Comparison of ENCODE assay signal across 8 cellular contexts in genomic region chr5:93621340-93621872, GRCh38. TPM values are rescaled to one million over a fixed set of nuclear protein-coding genes. Genes with fewer than 3 reads are reported as not detected.
DNase-seq lines count a peak whose midpoint lies in the region; ATAC-seq and TF ChIP-seq lines count a peak whose summit lies in the region.

No MANE protein-coding gene starts in this region.

- H3K27ac ChIP-seq in muscle layer of duodenum (ENCODE audit: low read length) (peak overlapping the region; percentile 12), aorta (ENCODE audit: low read depth in 1 of 2, low read length in 2 of 2) (no peak overlapping the region), MM.1S (ENCODE audit: low read length) (no peak overlapping the region)

- H3K79me2 ChIP-seq in MM.1S (ENCODE audit: low read length), result no peaks in the 10 kb centered on the region

- H3K27me3 ChIP-seq in muscle layer of duodenum (ENCODE audit: low read depth, low read length) (no peaks in the 10 kb centered on the region), aorta (ENCODE audit: control insufficient read depth in 1 of 2, insufficient read depth in 2 of 2, low read length in 1 of 2) (no peaks in the 10 kb centered on the region), MM.1S (replicated peaks; ENCODE audit: insufficient read depth, low read length) (no peaks in the 10 kb centered on the region)

- H3F3A ChIP-seq in MM.1S (ENCODE audit: insufficient read depth, low read length), result peaks cover 10% of the 10 kb centered on the region; the same call in 1 of the 2 replicates

- H3K4me1 ChIP-seq in muscle layer of duodenum (ENCODE audit: control insufficient read depth in 1 of 2, insufficient read depth in 2 of 2, low read length in 2 of 2) (peaks cover 0 to 10% of the 10 kb centered on the region in 2 donors), aorta (ENCODE audit: control insufficient read depth in 1 of 2, insufficient read depth in 2 of 2, low read length in 2 of 2) (no peaks in the 10 kb centered on the region), MM.1S (ENCODE audit: low read length) (peaks cover 10% of the 10 kb centered on the region)

- no peak overlapping the region for H3K4me2 ChIP-seq in MM.1S (ENCODE audit: low read depth, low read length)

- ATAC-seq in GM21723 (IDR thresholded peaks at IDR 0.05; ENCODE audit: unreplicated experiment) (peak; percentile 16), aorta (ENCODE audit: low FRiP score) (peak; percentile 86)

- no peak overlapping the region for H2AFZ ChIP-seq in MM.1S (ENCODE audit: low read length)

- peak; percentile 23 for DNase-seq in CD1c-positive myeloid dendritic cell (ENCODE audit: extremely low spot score)
- peak; percentile 81 for DNase-seq in NCI-H1694 (lab: John Stamatoyannopoulos, UW)
- DNase-seq in fibroblast of gingiva (ENCODE audit: low read depth), result peak; percentile 67
- DNase-seq in aorta, result peak; percentile 83 to 92
- no peak for DNase-seq in MM.1S

- WGBS in aorta, 2 donors, result 4 to 6% methylated on average over 37 to 42 of the region's 42 CpGs

- peak overlapping the region; percentile 77 for H3K4me3 ChIP-seq in WI38 (ENCODE audit: low read depth, low read length)
- peak overlapping the region; percentile 56 to 76 for H3K4me3 ChIP-seq in muscle layer of duodenum (ENCODE audit: low read depth in 1 of 2, low read length in 2 of 2)
- H3K4me3 ChIP-seq in aorta (ENCODE audit: low read length in 2 of 2), result peak overlapping the region; percentile 27 to 30
- H3K4me3 ChIP-seq in MM.1S (ENCODE audit: low read length), result no peak overlapping the region

- H3K36me3 ChIP-seq in muscle layer of duodenum (ENCODE audit: control insufficient read depth in 1 of 2, insufficient read depth in 2 of 2, low read length in 2 of 2) (no peaks in the 10 kb centered on the region), aorta (ENCODE audit: control insufficient read depth in 1 of 2, insufficient read depth in 2 of 2, low read length in 1 of 2) (no peaks in the 10 kb centered on the region), MM.1S (replicated peaks; ENCODE audit: insufficient read depth, low read length) (no peaks in the 10 kb centered on the region)

- H3K9me2 ChIP-seq in MM.1S (replicated peaks; ENCODE audit: insufficient read depth, low read length), result no peaks in the 10 kb centered on the region

- no peaks in the 10 kb centered on the region for H4K20me1 ChIP-seq in MM.1S (ENCODE audit: insufficient read depth, low read length)

- no peaks in the 10 kb centered on the region for H3K9me3 ChIP-seq in muscle layer of duodenum (ENCODE audit: control insufficient read depth in 1 of 2, low read length in 2 of 2)
- H3K9me3 ChIP-seq in aorta (ENCODE audit: control insufficient read depth, low read length), result no peaks in the 10 kb centered on the region
- H3K9me3 ChIP-seq in MM.1S (replicated peaks; ENCODE audit: insufficient read depth, low read length), result no peaks in the 10 kb centered on the region

- H3K9ac ChIP-seq in MM.1S (ENCODE audit: low read length), result no peak overlapping the region

- no peak for TF ChIP-seq CTCF in WI38 (IDR thresholded peaks at IDR 0.05; ENCODE audit: low read depth, low read length)
- no peak for TF ChIP-seq CTCF in MM.1S (IDR thresholded peaks at IDR 0.05; ENCODE audit: low read length)

- intact Hi-C loops in aorta (cut with DNase I), result loop anchor here in 1 of 2 donors (10.0 kb wide), 1 partner anchor 493 kb away; a partner anchor contains a TSS

RNA-seq across cellular contexts. Expression of gene NR2F1, which starts 38.4 kb away (rescaled TPM):
- total RNA-seq in aorta, result 10 to 100 TPM in 1 of 2 donors, 1 to 10 TPM in 1; 10.0 to 27.0 TPM
- polyA plus RNA-seq in aorta, result under 1 TPM in 1 of 2 donors, not detected in 1; 0.72 TPM

RNA-seq across cellular contexts. Expression of gene NR2F1-AS1, which starts 40.4 kb away (rescaled TPM):
- 10 to 100 TPM in 1 of 2 donors, 1 to 10 TPM in 1; 7.6 to 16.8 TPM for total RNA-seq in aorta
- polyA plus RNA-seq in aorta, result 1 to 10 TPM in 1 of 2 donors, under 1 TPM in 1; 0.08 to 2.8 TPM
